Comparison of ENCODE assay signal across 9 cellular contexts in genomic region chr19:13169769-13170168, GRCh38. TPM values are rescaled to one million over a fixed set of nuclear protein-coding genes. Genes with fewer than 3 reads are reported as not detected.
DNase-seq lines count a peak whose midpoint lies in the region; ATAC-seq and TF ChIP-seq lines count a peak whose summit lies in the region.
"Had no signal": no experiment of that assay in that cellular context is flagged by ENCODE, and none has a peak within 500 bp of the region (broad histone marks: within the 10 kb centered on the region; RNA-seq: fewer than 3 reads in every experiment).

No MANE protein-coding gene starts in this region.

- no peak for ATAC-seq in CD4-positive, alpha-beta T cell (ENCODE audit: poor library complexity)
- no peak for ATAC-seq in natural killer cell
- no peak for ATAC-seq in HG03354 (IDR thresholded peaks at IDR 0.05; ENCODE audit: poor library complexity, severe bottlenecking, unreplicated experiment)
- no peak for ATAC-seq in GM21367 (IDR thresholded peaks at IDR 0.05; ENCODE audit: unreplicated experiment)
- no peak for ATAC-seq in HG03139 (IDR thresholded peaks at IDR 0.05; ENCODE audit: unreplicated experiment)

- no peaks in the 10 kb centered on the region for H3K79me2 ChIP-seq in Karpas-422 (ENCODE audit: low read length)

- H3K27me3 Mint-ChIP-seq in CD4-positive, alpha-beta T cell, result no peaks in the 10 kb centered on the region
- H3K27me3 Mint-ChIP-seq in natural killer cell (ENCODE audit: low read depth in 2 of 2), result no peaks in the 10 kb centered on the region

- no peaks in the 10 kb centered on the region for H3K9me2 ChIP-seq in Karpas-422 (replicated peaks; ENCODE audit: insufficient read depth, low read length)

- H3K9me3 Mint-ChIP-seq in CD4-positive, alpha-beta T cell, result no peaks in the 10 kb centered on the region
- H3K9me3 Mint-ChIP-seq in natural killer cell, result no peaks in the 10 kb centered on the region

- intact Hi-C loops in CD4-positive, alpha-beta T cell (cut with DNase I, micrococcal nuclease), result loop anchor here in 1 of 2 experiments (2.0 kb wide), 1 partner anchor 23 kb away; no protein-coding TSS in a partner anchor
- intact Hi-C loops in natural killer cell (cut with micrococcal nuclease), result no loop called here

- peak overlapping the region; percentile 95 for H3K27ac ChIP-seq in CD4-positive, alpha-beta T cell (ENCODE audit: low read depth, low read length)
- H3K27ac ChIP-seq in Karpas-422 (ENCODE audit: low read length), result no peak overlapping the region

- H2AFZ ChIP-seq in Karpas-422 (ENCODE audit: low read length), result no peak overlapping the region

- no peaks in the 10 kb centered on the region for H3K36me3 ChIP-seq in Karpas-422 (ENCODE audit: insufficient read depth, low read length)

- H3K36me3 Mint-ChIP-seq in CD4-positive, alpha-beta T cell (ENCODE audit: low read depth), result peaks cover 4% of the 10 kb centered on the region
- H3K36me3 Mint-ChIP-seq in natural killer cell, result no peaks in the 10 kb centered on the region

- TF ChIP-seq CTCF in CD4-positive, alpha-beta T cell (IDR thresholded peaks at IDR 0.05), result no peak
- no peak for TF ChIP-seq CTCF in cardiac fibroblast (IDR thresholded peaks at IDR 0.05; ENCODE audit: low read depth, low read length)
- TF ChIP-seq CTCF in natural killer cell (IDR thresholded peaks at IDR 0.05), result no peak

- no peaks in the 10 kb centered on the region for H3K9me3 ChIP-seq in CD4-positive, alpha-beta T cell (ENCODE audit: control insufficient read depth, low read length)
- H3K9me3 ChIP-seq in Karpas-422 (ENCODE audit: low read length), result no peaks in the 10 kb centered on the region

- no peaks in the 10 kb centered on the region for H4K20me1 ChIP-seq in Karpas-422 (ENCODE audit: insufficient read depth, low read depth, low read length)

- no peaks in the 10 kb centered on the region for H3K27me3 ChIP-seq in CD4-positive, alpha-beta T cell (ENCODE audit: control insufficient read depth, insufficient read depth, low read length)
- H3K27me3 ChIP-seq in Karpas-422 (ENCODE audit: low read length), result no peaks in the 10 kb centered on the region

- H3K4me3 ChIP-seq in Karpas-422 (ENCODE audit: low read length), result no peak overlapping the region
- H3K4me3 ChIP-seq in cardiac fibroblast (replicated peaks in 1 of 2; ENCODE audit: low read depth in 2 of 2, low read length in 2 of 2), result no peak overlapping the region

- CTCF ChIA-PET in CD4-positive, alpha-beta T cell (lab: Charles Lee), result interaction anchor here (1.5 to 3.4 kb wide), 4 partner anchors 13 to 65 kb away, joined by 3 to 16 read pairs (median 6); partner anchors contain the start of genes IER2 and STX10

- DNase-seq in CD4-positive, alpha-beta T cell, result no peak
- DNase-seq in Karpas-422 (peak; percentile 19), cardiac fibroblast (ENCODE audit: low read depth in 2 of 2) (peak; percentile 18 to 51), natural killer cell (no peak), NK-92 (lab: John Stamatoyannopoulos, UW; ENCODE audit: unreplicated experiment) (no peak)
- DNase-seq: RPMI8226 had no signal

- peaks cover 84% of the 10 kb centered on the region for H3K4me1 Mint-ChIP-seq in CD4-positive, alpha-beta T cell (ENCODE audit: low read depth)
- peaks cover 55 to 81% of the 10 kb centered on the region in 2 donors for H3K4me1 Mint-ChIP-seq in natural killer cell

- H3K9ac ChIP-seq in Karpas-422 (ENCODE audit: low read length), result no peak overlapping the region

- H3K4me1 ChIP-seq in Karpas-422 (ENCODE audit: low read length), result no peaks in the 10 kb centered on the region

- peak overlapping the region; percentile 99 for H3K27ac Mint-ChIP-seq in CD4-positive, alpha-beta T cell
- H3K27ac Mint-ChIP-seq in natural killer cell, result peak overlapping the region; percentile 92 to 95

- peak overlapping the region; percentile 97 for H3K4me3 Mint-ChIP-seq in CD4-positive, alpha-beta T cell
- H3K4me3 Mint-ChIP-seq in natural killer cell, result no peak overlapping the region

- POLR2A ChIA-PET in CD4-positive, alpha-beta T cell (lab: Charles Lee), result interaction anchor here (1.0 to 12.1 kb wide), 4 partner anchors 12 to 605 kb away, joined by 3 to 487 read pairs (median 18); partner anchors contain the start of gene C19orf53

- H3K4me2 ChIP-seq in Karpas-422 (ENCODE audit: low read depth, low read length, poor library complexity, severe bottlenecking), result no peak overlapping the region

RNA-seq across cellular contexts. Expression of gene IER2, which starts 19.6 kb away (rescaled TPM):
- 100 to 1,000 TPM; 254 to 255 TPM for total RNA-seq in CD4-positive, alpha-beta T cell
- 7.3 and 15.9 TPM in 2 replicates for total RNA-seq in Karpas-422 (2014; rRNA removed; shearing (Covaris generic); ENCODE audit: low replicate concordance)
- 1,000 to 10,000 TPM in 1 of 3 donors, 100 to 1,000 TPM in 2; 668 to 1,112 (median 949) TPM for total RNA-seq in natural killer cell

RNA-seq across cellular contexts. Expression of gene STX10, which starts 19.6 kb away (rescaled TPM):
- 10 to 100 TPM; 40.9 to 43.9 TPM for total RNA-seq in CD4-positive, alpha-beta T cell
- total RNA-seq in Karpas-422 (2014; rRNA removed; shearing (Covaris generic); ENCODE audit: low replicate concordance), result 47.0 and 103 TPM in 2 replicates
- total RNA-seq in natural killer cell, result 10 to 100 TPM; 39.2 to 46.9 (median 42.0) TPM

RNA-seq across cellular contexts. Expression of gene NACC1, which starts 51.7 kb away (rescaled TPM):
- 10 to 100 TPM; 13.0 to 13.5 TPM for total RNA-seq in CD4-positive, alpha-beta T cell
- 28.0 and 76.4 TPM in 2 replicates for total RNA-seq in Karpas-422 (2014; rRNA removed; shearing (Covaris generic); ENCODE audit: low replicate concordance)
- total RNA-seq in natural killer cell, result 10 to 100 TPM; 41.2 to 48.7 (median 43.4) TPM

RNA-seq across cellular contexts. Expression of gene TRMT1, which starts 53.2 kb away (rescaled TPM):
- total RNA-seq in CD4-positive, alpha-beta T cell, result 10 to 100 TPM; 60.5 to 63.4 TPM
- total RNA-seq in Karpas-422 (2014; rRNA removed; shearing (Covaris generic); ENCODE audit: low replicate concordance), result 35.9 and 69.7 TPM in 2 replicates
- total RNA-seq in natural killer cell, result 10 to 100 TPM; 33.8 to 48.5 (median 42.2) TPM

Comparison
In these comparisons a context has a peak if more than half of its experiments do, and no peak if none do; other contexts are left out.
1. DNase-seq: peak in Karpas-422 (single experiment) and cardiac fibroblast (2 of 2); none in CD4-positive, alpha-beta T cell (0 of 10), natural killer cell (single experiment) and NK-92 (single experiment).
2. RNA of gene IER2, which starts 19.6 kb away (total RNA-seq): 668 to 1,112 TPM in natural killer cell and 254 to 255 TPM in CD4-positive, alpha-beta T cell; 7.3 to 15.9 TPM in Karpas-422; every median in the first group is over 10 times any median in the second.